10 cellular contexts compared by ENCODE assay signal in genomic region chr2:65397122-65397521, GRCh38. TPM values are rescaled to one million over a fixed set of nuclear protein-coding genes. Genes with fewer than 3 reads are reported as not detected.
DNase-seq lines count a peak whose midpoint lies in the region; ATAC-seq and TF ChIP-seq lines count a peak whose summit lies in the region.
"Had no signal": no experiment of that assay in that cellular context is flagged by ENCODE, and none has a peak within 500 bp of the region (broad histone marks: within the 10 kb centered on the region; RNA-seq: fewer than 3 reads in every experiment).

No MANE protein-coding gene starts in this region.

- H3K36me3 Mint-ChIP-seq in activated naive CD4-positive, alpha-beta T cell treated with anti-CD3 and anti-CD28 coated beads, Interleukin-2, amount 50 U/mL, for 72 hours, result peaks cover 0 to 7% of the 10 kb centered on the region in 2 donors
- H3K36me3 Mint-ChIP-seq in immature natural killer cell, result no peaks in the 10 kb centered on the region

- H3K27ac ChIP-seq in OCI-LY7 (ENCODE audit: low read depth, low read length, poor library complexity, severe bottlenecking) (peak overlapping the region; percentile 96), transverse colon (peak overlapping the region; percentile 68 to 82 (median 74))

- H3K4me1 Mint-ChIP-seq in immature natural killer cell, result peaks cover 29 to 46% of the 10 kb centered on the region in 2 donors

- H2AFZ ChIP-seq in OCI-LY7 (ENCODE audit: low read length), result peak overlapping the region; percentile 46; the same call in 1 of the 2 replicates

- H3K36me3 ChIP-seq in OCI-LY7 (ENCODE audit: insufficient read depth, low read length) (peaks cover 6% of the 10 kb centered on the region; the same call in 1 of the 2 replicates), transverse colon (no peaks in the 10 kb centered on the region)

- H4K20me1 ChIP-seq in OCI-LY7 (ENCODE audit: insufficient read depth, low read length), result no peaks in the 10 kb centered on the region

- in situ Hi-C loops in transverse colon (cut with MboI; ENCODE audit: low pct_ligation_motif_present in 1 of 4, low pct_unique_long_range_greater_than_20kb in 1 of 4, low sequenced_read_pairs in 3 of 4), result no loop called here

- no peak for TF ChIP-seq POLR2A in transverse colon (IDR thresholded peaks at IDR 0.05)

- peak; percentile 93 to 95 for ATAC-seq in activated naive CD4-positive, alpha-beta T cell treated with anti-CD3 and anti-CD28 coated beads, Interleukin-2, amount 50 U/mL, for 72 hours
- ATAC-seq in GM18858 (IDR thresholded peaks at IDR 0.05; ENCODE audit: unreplicated experiment), result no peak
- ATAC-seq in HG03354 (IDR thresholded peaks at IDR 0.05; ENCODE audit: poor library complexity, severe bottlenecking, unreplicated experiment), result no peak

- peak overlapping the region; percentile 5 to 48 (median 41) for H3K4me3 Mint-ChIP-seq in immature natural killer cell

- no peaks in the 10 kb centered on the region for H3K9me3 Mint-ChIP-seq in activated naive CD4-positive, alpha-beta T cell treated with anti-CD3 and anti-CD28 coated beads, Interleukin-2, amount 50 U/mL, for 72 hours
- no peaks in the 10 kb centered on the region for H3K9me3 Mint-ChIP-seq in immature natural killer cell

- H3K4me3 ChIP-seq in OCI-LY7 (ENCODE audit: low read depth, low read length, poor library complexity, severe bottlenecking) (no peak overlapping the region), transverse colon (no peak overlapping the region)

- H3K79me2 ChIP-seq in OCI-LY7 (ENCODE audit: insufficient read depth, low read depth, low read length), result peaks cover 87% of the 10 kb centered on the region

- H3K9me2 ChIP-seq in OCI-LY7 (ENCODE audit: insufficient read depth, low read length), result no peaks in the 10 kb centered on the region

- peak overlapping the region; percentile 93 for H3K4me2 ChIP-seq in OCI-LY7 (ENCODE audit: low read length)

- no TSS peak for BruUV-seq in OCI-LY7 (replicated peaks; lab: Mats Ljungman, UMichigan)

- POLR2A ChIA-PET in OCI-LY7 (lab: Charles Lee), result interaction anchor here (0.7 to 3.1 kb wide), 8 partner anchors 11 to 372 kb away, joined by 3 to 21 read pairs (median 3); no protein-coding TSS in a partner anchor

- intact Hi-C loops in OCI-LY7 (cut with micrococcal nuclease; ENCODE audit: unreplicated experiment), result no loop called here
- intact Hi-C loops in transverse colon (cut with DNase I; ENCODE audit: low total_unique reads), result no loop called here

- TF ChIP-seq CTCF in OCI-LY7 (conservative IDR thresholded peaks at IDR 0.05; ENCODE audit: low read length), result no peak
- no peak for TF ChIP-seq CTCF in transverse colon (IDR thresholded peaks at IDR 0.05)

- H3K9me3 ChIP-seq in OCI-LY7 (ENCODE audit: low read length) (no peaks in the 10 kb centered on the region; the same call in 1 of the 2 replicates), transverse colon (no peaks in the 10 kb centered on the region)

- WGBS in transverse colon (ENCODE audit: low coverage in 1 of 2), 2 donors, result 53 to 63% methylated on average over 2 of the region's 2 CpGs

- TF ChIP-seq EP300 in transverse colon (IDR thresholded peaks at IDR 0.05; ENCODE audit: low read depth), result no peak

- H3K4me1 ChIP-seq in OCI-LY7 (ENCODE audit: insufficient read depth, low read length, poor library complexity, severe bottlenecking) (peaks cover 78% of the 10 kb centered on the region), transverse colon (peaks cover 12 to 31% (median 21%) of the 10 kb centered on the region in 4 donors)

- CTCF ChIA-PET in OCI-LY7 (lab: Charles Lee; ENCODE audit: unreplicated experiment), result interaction anchor here (1.1 kb wide), 1 partner anchor 11 kb away, joined by 4 read pairs; no protein-coding TSS in a partner anchor

- H3K27ac Mint-ChIP-seq in activated naive CD4-positive, alpha-beta T cell treated with anti-CD3 and anti-CD28 coated beads, Interleukin-2, amount 50 U/mL, for 72 hours, result peak overlapping the region in 1 of 2 donors; percentile 8
- H3K27ac Mint-ChIP-seq in immature natural killer cell, result peak overlapping the region in 3 of 6 donors; percentile 23 to 63 (median 27)

- H3K27me3 ChIP-seq in transverse colon, result no peaks in the 10 kb centered on the region

- peaks cover 2 to 6% (median 4%) of the 10 kb centered on the region in 3 donors for H3K27me3 Mint-ChIP-seq in immature natural killer cell (ENCODE audit: low read depth in 3 of 3)

- peak in 1 of 2 donors; percentile 21 for DNase-seq in activated naive CD4-positive, alpha-beta T cell treated with anti-CD3 and anti-CD28 coated beads, Interleukin-2, amount 50 U/mL, for 72 hours (ENCODE audit: low spot score in 2 of 2)
- no peak for DNase-seq in activated naive CD4-positive, alpha-beta T cell treated with anti-CD3 and anti-CD28 coated beads, Interleukin-2, amount 50 U/mL, for 16 hours
- DNase-seq in OCI-LY7 (ENCODE audit: low spot score) (no peak), immature natural killer cell (peak in 2 of 3 donors; percentile 20 to 31), transverse colon (no peak), NCI-H345 (lab: John Stamatoyannopoulos, UW) (no peak)
- DNase-seq: activated CD4-positive, alpha-beta T cell treated with anti-CD3 and anti-CD28 coated beads, Interleukin-2, amount 50 U/mL, for 4 hours; NCI-H526 had no signal

RNA-seq across cellular contexts. Expression of gene SPRED2, which starts 35.3 kb away (rescaled TPM):
- total RNA-seq in activated naive CD4-positive, alpha-beta T cell treated with anti-CD3 and anti-CD28 coated beads, Interleukin-2, amount 50 U/mL, for 72 hours, result 1 to 10 TPM; 3.5 to 8.3 TPM
- 4.9 and 8.0 TPM in 2 replicates for total RNA-seq in OCI-LY7 (2014; rRNA removed; shearing (Covaris generic))
- 41.9 and 49.1 TPM in 2 replicates for total RNA-seq in OCI-LY7 (2022)
- polyA plus RNA-seq in immature natural killer cell, result 1 to 10 TPM in 1 of 3 donors, under 1 TPM in 1, not detected in 1; 0.67 to 1.4 TPM
- total RNA-seq in transverse colon, result 10 to 100 TPM in 3 of 4 donors, 1 to 10 TPM in 1; 8.4 to 34.8 (median 29.7) TPM

Comparison
In these comparisons a context has a peak if more than half of its experiments do, and no peak if none do; other contexts are left out.
1. ATAC-seq: peak in activated naive CD4-positive, alpha-beta T cell treated with anti-CD3 and anti-CD28 coated beads, Interleukin-2, amount 50 U/mL, for 72 hours (2 of 2); none in GM18858 (single experiment) and HG03354 (single experiment).
2. DNase-seq: peak in immature natural killer cell (2 of 3); none in activated naive CD4-positive, alpha-beta T cell treated with anti-CD3 and anti-CD28 coated beads, Interleukin-2, amount 50 U/mL, for 16 hours (single experiment), OCI-LY7 (single experiment), transverse colon (single experiment) and NCI-H345 (single experiment).